In genomic region chr2:27379840-27380625, GRCh38 we compare ENCODE assay signal across 1 cellular context.
A peak's percentile ranks its signal among the peaks of the same experiment; 100 is the strongest.
TF ChIP-seq lines count a peak whose summit lies in the region.

No MANE protein-coding gene starts in this region.

TF ChIP-seq in HepG2, 621 proteins besides CTCF, POLR2A, EP300 and RAD21 (continued from another document and continues in another):
- TF ChIP-seq PAXIP1 (CRISPR knock-in tag; conservative IDR thresholded peaks at IDR 0.05) (peak; percentile 39; the same call in 1 of the 2 replicates), KLF16 (CRISPR knock-in tag; IDR thresholded peaks at IDR 0.05) (peak in 1 of 2 experiments; percentile 16; a peak in 1 of 4 replicates), DMAP1 (CRISPR knock-in tag; IDR thresholded peaks at IDR 0.05) (peak; percentile 60), NFIC (IDR thresholded peaks at IDR 0.05; ENCODE audit: low read length) (peak; percentile 44; the same call in 1 of the 2 replicates), ZNF687 (CRISPR knock-in tag; IDR thresholded peaks at IDR 0.05) (peak; percentile 80), SP1 (IDR thresholded peaks at IDR 0.05) (no peak), SP1 (CRISPR knock-in tag; IDR thresholded peaks at IDR 0.05) (0 out of 2 replicates have a peak, but pooled peaks have one; percentile 16), ZNF281 (CRISPR knock-in tag; IDR thresholded peaks at IDR 0.05; ENCODE audit: borderline replicate concordance) (peak; percentile 18; the same call in 1 of the 2 replicates), KLF6 (CRISPR knock-in tag; IDR thresholded peaks at IDR 0.05) (peak; percentile 35; the same call in 1 of the 2 replicates), TEF (CRISPR knock-in tag; IDR thresholded peaks at IDR 0.05) (no peak), RXRA (CRISPR knock-in tag; IDR thresholded peaks at IDR 0.05) (peak; percentile 72; the same call in 1 of the 2 replicates), PATZ1 (CRISPR knock-in tag; IDR thresholded peaks at IDR 0.05) (no peak), YEATS2 (CRISPR knock-in tag; IDR thresholded peaks at IDR 0.05; ENCODE audit: borderline replicate concordance) (peak; percentile 49; the same call in 1 of the 2 replicates), ZGPAT (CRISPR knock-in tag; IDR thresholded peaks at IDR 0.05) (no peak; the same call in 1 of the 2 replicates), GZF1 (CRISPR knock-in tag; IDR thresholded peaks at IDR 0.05) (peak; percentile 62; the same call in 1 of the 2 replicates), PHF8 (CRISPR knock-in tag; IDR thresholded peaks at IDR 0.05) (peak; percentile 14; the same call in 1 of the 2 replicates), ZNF318 (CRISPR knock-in tag; IDR thresholded peaks at IDR 0.05) (0 out of 2 replicates have a peak, but pooled peaks have one; percentile 28), ZNF577 (CRISPR knock-in tag; IDR thresholded peaks at IDR 0.05; ENCODE audit: borderline replicate concordance, low read depth) (no peak), PRDM10 (CRISPR knock-in tag; IDR thresholded peaks at IDR 0.05; ENCODE audit: low read depth) (peak; percentile 27; the same call in 1 of the 2 replicates), ZNF615 (CRISPR knock-in tag; IDR thresholded peaks at IDR 0.05; ENCODE audit: borderline replicate concordance) (no peak)
